ENCODE assay signal across 1 cellular context in the genomic region with DNA sequence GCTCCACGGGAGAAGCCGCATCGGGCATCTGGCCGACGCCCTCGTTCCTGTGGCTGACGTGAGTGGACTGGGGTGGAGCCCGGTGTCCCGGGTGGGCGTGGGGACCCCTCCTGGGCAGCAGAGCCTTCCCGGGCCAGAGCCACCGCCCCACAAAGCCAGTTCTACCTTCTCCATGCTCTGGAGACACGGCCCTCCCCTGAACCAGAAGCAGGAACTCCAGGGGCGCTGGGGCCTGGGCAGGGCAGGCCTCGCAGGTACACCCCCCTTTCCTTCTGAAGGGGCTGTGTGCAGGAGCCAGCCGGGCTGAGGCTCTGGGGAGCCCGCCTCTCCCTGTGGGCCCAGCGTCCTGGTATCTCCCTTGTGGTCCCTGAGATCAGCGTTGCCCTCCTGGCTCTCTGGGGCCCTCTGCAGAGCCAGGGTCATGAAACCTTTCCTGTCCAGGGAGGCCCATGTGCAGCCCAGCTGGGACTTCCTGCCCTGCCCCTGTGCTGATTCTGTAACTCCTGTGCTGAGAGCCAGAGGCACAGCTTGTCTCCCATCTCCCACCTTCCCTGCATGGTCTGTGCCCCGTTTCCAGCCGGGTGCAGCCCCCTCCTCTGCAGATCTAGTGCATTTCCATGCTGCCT.
TF ChIP-seq lines count a peak whose summit lies in the region.

No MANE protein-coding gene starts in this region.

TF ChIP-seq in IMR-90, 13 proteins besides CTCF, POLR2A, EP300 and RAD21:
- TF ChIP-seq, protein P1, sequence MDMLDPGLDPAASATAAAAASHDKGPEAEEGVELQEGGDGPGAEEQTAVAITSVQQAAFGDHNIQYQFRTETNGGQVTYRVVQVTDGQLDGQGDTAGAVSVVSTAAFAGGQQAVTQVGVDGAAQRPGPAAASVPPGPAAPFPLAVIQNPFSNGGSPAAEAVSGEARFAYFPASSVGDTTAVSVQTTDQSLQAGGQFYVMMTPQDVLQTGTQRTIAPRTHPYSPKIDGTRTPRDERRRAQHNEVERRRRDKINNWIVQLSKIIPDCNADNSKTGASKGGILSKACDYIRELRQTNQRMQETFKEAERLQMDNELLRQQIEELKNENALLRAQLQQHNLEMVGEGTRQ (IDR thresholded peaks at IDR 0.05; ENCODE audit: low read depth, low read length) = no peak
- TF ChIP-seq MXI1 (IDR thresholded peaks at IDR 0.05; ENCODE audit: borderline replicate concordance, low read depth, low read length) (no peak), RFX5 (IDR thresholded peaks at IDR 0.05; ENCODE audit: low read depth, low read length) (no peak), CEBPB (IDR thresholded peaks at IDR 0.05; ENCODE audit: low read depth, low read length) (no peak), CHD1 (IDR thresholded peaks at IDR 0.05; ENCODE audit: low read depth, low read length) (no peak), BHLHE40 (IDR thresholded peaks at IDR 0.05; ENCODE audit: low read depth, low read length) (no peak), NFE2L2 (IDR thresholded peaks at IDR 0.05; ENCODE audit: low read depth, low read length) (no peak), MAFK (IDR thresholded peaks at IDR 0.05; ENCODE audit: low read depth, low read length) (no peak), MAZ (IDR thresholded peaks at IDR 0.05; ENCODE audit: borderline replicate concordance, low read depth, low read length) (no peak), FOS (IDR thresholded peaks at IDR 0.05; ENCODE audit: low read depth, low read length) (no peak), RCOR1 (IDR thresholded peaks at IDR 0.05; ENCODE audit: insufficient replicate concordance, low read length) (no peak), SMC3 (IDR thresholded peaks at IDR 0.05; ENCODE audit: low read depth, low read length) (no peak)
- TF ChIP-seq, protein P2, sequence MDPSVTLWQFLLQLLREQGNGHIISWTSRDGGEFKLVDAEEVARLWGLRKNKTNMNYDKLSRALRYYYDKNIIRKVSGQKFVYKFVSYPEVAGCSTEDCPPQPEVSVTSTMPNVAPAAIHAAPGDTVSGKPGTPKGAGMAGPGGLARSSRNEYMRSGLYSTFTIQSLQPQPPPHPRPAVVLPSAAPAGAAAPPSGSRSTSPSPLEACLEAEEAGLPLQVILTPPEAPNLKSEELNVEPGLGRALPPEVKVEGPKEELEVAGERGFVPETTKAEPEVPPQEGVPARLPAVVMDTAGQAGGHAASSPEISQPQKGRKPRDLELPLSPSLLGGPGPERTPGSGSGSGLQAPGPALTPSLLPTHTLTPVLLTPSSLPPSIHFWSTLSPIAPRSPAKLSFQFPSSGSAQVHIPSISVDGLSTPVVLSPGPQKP (IDR thresholded peaks at IDR 0.05; ENCODE audit: borderline replicate concordance, low read depth, low read length) = no peak
